36 cellular contexts compared by ENCODE assay signal in the genomic region with DNA sequence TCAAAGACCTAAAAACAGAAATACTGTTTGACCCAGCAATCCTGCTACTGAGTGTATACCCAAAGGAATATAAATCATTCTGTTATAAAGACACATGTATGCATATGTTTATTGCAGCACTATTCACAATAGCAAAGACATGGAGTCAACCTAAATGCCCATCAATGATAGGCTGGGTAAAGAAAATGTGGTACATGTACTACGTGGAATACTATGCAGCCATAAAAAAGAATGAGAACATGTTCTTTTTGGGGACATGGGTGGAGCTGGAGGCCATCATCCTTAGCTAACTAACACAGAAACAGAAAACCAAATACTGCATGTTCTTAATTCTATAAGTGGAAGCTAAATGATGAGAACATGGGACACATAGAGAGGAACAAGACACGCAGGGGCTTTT.
"Had no signal": no experiment of that assay in that cellular context is flagged by ENCODE, and none has a peak within 500 bp of the region (broad histone marks: within the 10 kb centered on the region; RNA-seq: fewer than 3 reads in every experiment).

No MANE protein-coding gene starts in this region.

- H3K27ac Mint-ChIP-seq: activated B cell treated with CpG ODN at 0.5 μM for 24 hours; activated CD4-positive, alpha-beta memory T cell treated with anti-CD3 and anti-CD28 coated beads for 36 hours; activated CD4-positive, alpha-beta T cell treated with anti-CD3 and anti-CD28 coated beads, Interleukin-2, amount 10 ng/mL, durations not matched to agents 24 days and 14 days; activated CD8-positive, alpha-beta T cell treated with anti-CD3 and anti-CD28 coated beads for 36 hours; activated naive CD4-positive, alpha-beta T cell treated with anti-CD3 and anti-CD28 coated beads for 36 hours; activated naive CD4-positive, alpha-beta T cell treated with anti-CD3 and anti-CD28 coated beads, Interleukin-2, amount 50 U/mL, for 72 hours; activated naive CD8-positive, alpha-beta T cell treated with anti-CD3 and anti-CD28 coated beads for 36 hours; activated T-cell treated with anti-CD3 and anti-CD28 coated beads, Interleukin-2, amount 50 U/mL, for 72 hours; activated T-helper 1 cell treated with anti-CD3 and anti-CD28 coated beads, Interleukin-12 subunit alpha, Interleukin-12 subunit beta, Interleukin-2, Interleukin-4 antibody, amounts not matched to agents 30 ng/mL and 10 ng/mL and 1 ng/mL, durations not matched to agents 14 hours and 24 hours and 36 hours; activated T-helper 17 cell treated with anti-CD3 and anti-CD28 coated beads, Interleukin-2, amount 50 U/mL, for 72 hours; T-helper 1 cell treated with Interleukin-12 subunit alpha and Interleukin-12 subunit beta and Interleukin-4 antibody, amounts not matched to agents 30 μg/mL and 1 μg/mL, for 36 hours; T-helper 2 cell treated with Interferon-gamma antibody and Interleukin-4, amounts not matched to agents 5 μg/mL and 100 μg/mL, for 36 hours had no signal

- ATAC-seq: activated CD8-positive, alpha-beta T cell treated with anti-CD3 and anti-CD28 coated beads for 36 hours; activated naive CD4-positive, alpha-beta T cell treated with anti-CD3 and anti-CD28 coated beads, Interleukin-2, amount 50 U/mL, for 72 hours; activated T-cell treated with anti-CD3 and anti-CD28 coated beads, Interleukin-2, amount 50 U/mL, for 4 hours; activated T-cell treated with anti-CD3 and anti-CD28 coated beads, Interleukin-2, amount 50 U/mL, for 72 hours; activated T-helper 17 cell treated with anti-CD3 and anti-CD28 coated beads, Interleukin-2, amount 50 U/mL, for 72 hours; body of pancreas had no signal

- H3K4me3 Mint-ChIP-seq: activated B cell treated with CpG ODN at 0.5 μM for 24 hours; activated CD4-positive, alpha-beta memory T cell treated with anti-CD3 and anti-CD28 coated beads for 36 hours; activated CD4-positive, alpha-beta T cell treated with anti-CD3 and anti-CD28 coated beads, Interleukin-2, amount 10 ng/mL, durations not matched to agents 24 days and 14 days; activated CD8-positive, alpha-beta T cell treated with anti-CD3 and anti-CD28 coated beads for 36 hours; activated naive CD4-positive, alpha-beta T cell treated with anti-CD3 and anti-CD28 coated beads for 36 hours; activated naive CD8-positive, alpha-beta T cell treated with anti-CD3 and anti-CD28 coated beads for 36 hours; activated T-cell treated with anti-CD3 and anti-CD28 coated beads, Interleukin-2, amount 50 U/mL, for 4 hours; activated T-cell treated with anti-CD3 and anti-CD28 coated beads, Interleukin-2, amount 50 U/mL, for 72 hours; activated T-helper 1 cell treated with anti-CD3 and anti-CD28 coated beads, Interleukin-12 subunit alpha, Interleukin-12 subunit beta, Interleukin-2, Interleukin-4 antibody, amounts not matched to agents 30 ng/mL and 10 ng/mL and 1 ng/mL, durations not matched to agents 14 hours and 24 hours and 36 hours; activated T-helper 17 cell treated with anti-CD3 and anti-CD28 coated beads, Interleukin-2, amount 50 U/mL, for 72 hours; T-helper 1 cell treated with Interleukin-12 subunit alpha and Interleukin-12 subunit beta and Interleukin-4 antibody, amounts not matched to agents 30 μg/mL and 1 μg/mL, for 36 hours; T-helper 2 cell treated with Interferon-gamma antibody and Interleukin-4, amounts not matched to agents 5 μg/mL and 100 μg/mL, for 36 hours had no signal

- H3K27me3 Mint-ChIP-seq: activated B cell treated with CpG ODN at 0.5 μM for 24 hours; activated CD4-positive, alpha-beta memory T cell treated with anti-CD3 and anti-CD28 coated beads for 36 hours; activated CD4-positive, alpha-beta T cell treated with anti-CD3 and anti-CD28 coated beads, Interleukin-2, amount 10 ng/mL, durations not matched to agents 24 days and 14 days had no signal

- H3K9me3 Mint-ChIP-seq: activated B cell treated with CpG ODN at 0.5 μM for 24 hours; activated CD4-positive, alpha-beta T cell treated with anti-CD3 and anti-CD28 coated beads, Interleukin-2, amount 10 ng/mL, durations not matched to agents 24 days and 14 days had no signal

- H3K27ac ChIP-seq: adrenal gland, body of pancreas, brain microvascular endothelial cell, breast epithelium, VCaP had no signal

- H3K27me3 ChIP-seq: adrenal gland, body of pancreas, brain microvascular endothelial cell, breast epithelium had no signal

- H3K36me3 Mint-ChIP-seq: activated CD4-positive, alpha-beta memory T cell treated with anti-CD3 and anti-CD28 coated beads for 36 hours; activated naive CD4-positive, alpha-beta T cell treated with anti-CD3 and anti-CD28 coated beads, Interleukin-2, amount 50 U/mL, for 72 hours; activated naive CD8-positive, alpha-beta T cell treated with anti-CD3 and anti-CD28 coated beads for 36 hours had no signal

- H3K36me3 ChIP-seq: adrenal gland, brain microvascular endothelial cell, breast epithelium had no signal

- H3K4me1 ChIP-seq: adrenal gland, body of pancreas, breast epithelium had no signal

- DNase-seq: activated B cell treated with CpG ODN at 0.5 μM for 24 hours; activated CD4-positive, alpha-beta memory T cell treated with anti-CD3 and anti-CD28 coated beads for 36 hours; activated CD4-positive, alpha-beta T cell treated with anti-CD3 and anti-CD28 coated beads for 4 hours; activated CD4-positive, alpha-beta T cell treated with anti-CD3 and anti-CD28 coated beads, Interleukin-2, amount 10 ng/mL, durations not matched to agents 24 days and 14 days; activated CD4-positive, alpha-beta T cell treated with anti-CD3 and anti-CD28 coated beads, Interleukin-2, amount 50 U/mL, for 1 hour; activated CD4-positive, alpha-beta T cell treated with anti-CD3 and anti-CD28 coated beads, Interleukin-2, amount 50 U/mL, for 4 hours; activated CD4-positive, CD25-positive, alpha-beta regulatory T cell treated with anti-CD3 and anti-CD28 coated beads, Interleukin-2, amount 50 U/mL, for 72 hours; activated CD8-positive, alpha-beta memory T cell treated with anti-CD3 and anti-CD28 coated beads, Interleukin-2, amount 50 U/mL, for 4 hours; activated CD8-positive, alpha-beta T cell treated with anti-CD3 and anti-CD28 coated beads for 36 hours; activated effector memory CD4-positive, alpha-beta T cell treated with anti-CD3 and anti-CD28 coated beads, Interleukin-2, amount 50 U/mL, for 16 hours; activated gamma-delta T cell treated with Interleukin-2 at 50 U/mL for 16 hours; activated naive CD4-positive, alpha-beta T cell; activated naive CD4-positive, alpha-beta T cell treated with anti-CD3 and anti-CD28 coated beads for 36 hours; activated naive CD4-positive, alpha-beta T cell treated with anti-CD3 and anti-CD28 coated beads, Interleukin-2, amount 50 U/mL, for 16 hours; activated naive CD8-positive, alpha-beta T cell treated with anti-CD3 and anti-CD28 coated beads for 36 hours; activated T-cell treated with anti-CD3 and anti-CD28 coated beads for 4 hours; activated T-cell treated with anti-CD3 and anti-CD28 coated beads, Interleukin-2, amount 50 U/mL, for 1 hour; activated T-cell treated with anti-CD3 and anti-CD28 coated beads, Interleukin-2, amount 50 U/mL, for 4 hours; activated T-cell treated with anti-CD3 and anti-CD28 coated beads, Interleukin-2, amount 50 U/mL, for 72 hours; adrenal gland; amniotic stem cell; aorta; body of pancreas; brain microvascular endothelial cell; central memory CD4-positive, alpha-beta T cell; T-helper 2 cell; T-helper 9 cell had no signal

- FAIRE-seq: astrocyte, TTC549 had no signal

- H3K4me1 Mint-ChIP-seq: activated B cell treated with CpG ODN at 0.5 μM for 24 hours; activated CD4-positive, alpha-beta T cell treated with anti-CD3 and anti-CD28 coated beads, Interleukin-2, amount 10 ng/mL, durations not matched to agents 24 days and 14 days; activated naive CD8-positive, alpha-beta T cell treated with anti-CD3 and anti-CD28 coated beads for 36 hours; activated T-helper 17 cell treated with anti-CD3 and anti-CD28 coated beads, Interleukin-2, amount 50 U/mL, for 72 hours had no signal

- H3K4me3 ChIP-seq: adrenal gland, body of pancreas, breast epithelium had no signal

- H3K9me3 ChIP-seq: adrenal gland, body of pancreas, breast epithelium had no signal
